Comparison of ENCODE assay signal across 16 cellular contexts in the genomic region with DNA sequence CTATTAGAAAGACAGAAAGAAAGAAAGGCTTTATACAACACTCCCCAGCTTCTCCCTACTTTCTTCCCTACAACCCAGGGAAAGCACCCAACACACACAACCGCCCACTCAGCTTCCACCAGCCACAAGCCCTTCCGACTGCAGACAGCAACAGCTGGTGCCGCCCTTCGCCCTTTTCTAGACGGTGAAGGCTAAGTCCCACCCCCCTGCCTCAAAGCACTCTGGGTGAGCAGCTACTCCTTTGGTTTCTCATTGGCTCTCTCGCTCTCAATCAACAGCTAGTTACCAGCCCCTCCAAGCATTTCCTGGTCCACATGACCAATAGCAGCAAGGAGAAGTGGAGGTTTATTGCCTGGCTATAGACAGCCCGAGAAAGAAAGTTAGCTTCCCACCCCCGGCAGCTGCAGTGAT.
DNase-seq lines count a peak whose midpoint lies in the region; ATAC-seq and TF ChIP-seq lines count a peak whose summit lies in the region.
"Had no signal": no experiment of that assay in that cellular context is flagged by ENCODE, and none has a peak within 500 bp of the region (broad histone marks: within the 10 kb centered on the region; RNA-seq: fewer than 3 reads in every experiment).

No MANE protein-coding gene starts in this region.

- H3K27ac ChIP-seq in iPS DF 6.9 (ENCODE audit: low read length) (no peak overlapping the region), suprapubic skin (no peak overlapping the region), heart right ventricle (no peak overlapping the region)
- H3K27ac ChIP-seq: 22Rv1, HL-60, left ventricle myocardium inferior, pancreas had no signal

- H3K27me3 ChIP-seq in iPS DF 6.9 (ENCODE audit: control insufficient read depth, insufficient read depth, low read length), result no peaks in the 10 kb centered on the region
- H3K27me3 ChIP-seq in suprapubic skin, result no peaks in the 10 kb centered on the region
- H3K27me3 ChIP-seq in heart right ventricle, result peaks cover 0 to 16% (median 4%) of the 10 kb centered on the region in 7 donors
- H3K27me3 ChIP-seq: pancreas had no signal

- ATAC-seq in heart right ventricle, result no peak
- ATAC-seq: stimulated activated naive CD8-positive, alpha-beta T cell treated with anti-CD3 and anti-CD28 coated beads, Interleukin-15, amount 100 ng/mL, for 72 hours had no signal

- peaks cover 1% of the 10 kb centered on the region; the same call in 1 of the 2 replicates for H3K4me1 ChIP-seq in iPS DF 6.9 (ENCODE audit: control insufficient read depth, insufficient read depth, low read length)
- H3K4me1 ChIP-seq in suprapubic skin, result peaks cover 20% of the 10 kb centered on the region
- no peaks in the 10 kb centered on the region for H3K4me1 ChIP-seq in heart right ventricle
- H3K4me1 ChIP-seq: left ventricle myocardium inferior had no signal

- no peak overlapping the region for H3K4me3 ChIP-seq in iPS DF 6.9 (ENCODE audit: low read length)
- H3K4me3 ChIP-seq in suprapubic skin, result peak overlapping the region; percentile 21
- no peak overlapping the region for H3K4me3 ChIP-seq in heart right ventricle
- H3K4me3 ChIP-seq: left ventricle myocardium inferior, pancreas had no signal

- H3K9me3 ChIP-seq in iPS DF 6.9 (ENCODE audit: control insufficient read depth, insufficient read depth, low read length), result no peaks in the 10 kb centered on the region
- no peaks in the 10 kb centered on the region for H3K9me3 ChIP-seq in suprapubic skin
- H3K9me3 ChIP-seq in heart right ventricle, result peaks cover 0 to 5% (median 0%) of the 10 kb centered on the region in 11 donors
- H3K9me3 ChIP-seq: pancreas had no signal

- TF ChIP-seq POLR2A in suprapubic skin (IDR thresholded peaks at IDR 0.05), result no peak

- intact Hi-C loops in heart right ventricle (cut with DNase I) (no loop called here), posterior vena cava (cut with DNase I) (no loop called here)

- H3K36me3 ChIP-seq in iPS DF 6.9 (ENCODE audit: control insufficient read depth, insufficient read depth, low read length) (no peaks in the 10 kb centered on the region), suprapubic skin (no peaks in the 10 kb centered on the region), heart right ventricle (no peaks in the 10 kb centered on the region)
- H3K36me3 ChIP-seq: left ventricle myocardium inferior, pancreas had no signal

- no CpG with 5 or more reads among the region's 8 CpGs for WGBS in iPS DF 6.9 (ENCODE audit: insufficient coverage, insufficient read length)
- WGBS in suprapubic skin, result 76% methylated on average over 8 of the region's 8 CpGs
- WGBS in heart right ventricle, 2 donors, result 85 to 86% methylated on average over 8 of the region's 8 CpGs

- TF ChIP-seq CTCF in suprapubic skin (IDR thresholded peaks at IDR 0.05) (no peak), heart right ventricle (IDR thresholded peaks at IDR 0.05) (no peak)

- DNase-seq in NCI-H146 (lab: John Stamatoyannopoulos, UW) (peak; percentile 30), NCI-H146 treated with DMSO at 0.1 percent for 48 hours (lab: John Stamatoyannopoulos, UW; ENCODE audit: unreplicated experiment) (no peak), SHP77 treated with DMSO at 0.1 percent for 48 hours (lab: John Stamatoyannopoulos, UW) (peak; percentile 79), iPS DF 6.9 (ENCODE audit: low read depth, low spot score) (peak; percentile 25), suprapubic skin (ENCODE audit: low spot score in 2 of 2) (no peak), heart right ventricle (no peak), posterior vena cava (ENCODE audit: low spot score) (no peak)
- no peak for DNase-seq in stimulated activated CD4-positive, alpha-beta T cell treated with anti-CD3 and anti-CD28 coated beads, Interleukin-4, amount 100 ng/mL, for 4 hours
- DNase-seq: DMS153; left ventricle myocardium inferior; NCI-H1105 treated with DMSO at 0.1 percent for 48 hours; stimulated activated CD4-positive, alpha-beta T cell treated with anti-CD3 and anti-CD28 coated beads, Interleukin-2, amount 100 ng/mL, for 48 hours; stimulated activated naive CD8-positive, alpha-beta T cell treated with anti-CD3 and anti-CD28 coated beads, Interleukin-15, amount 100 ng/mL, for 72 hours had no signal

- no peak for TF ChIP-seq EP300 in suprapubic skin (IDR thresholded peaks at IDR 0.05)

Comparison
In these comparisons a context has a peak if more than half of its experiments do, and no peak if none do; other contexts are left out.
1. DNase-seq: peak in NCI-H146 (single experiment), SHP77 treated with DMSO at 0.1 percent for 48 hours (single experiment) and iPS DF 6.9 (single experiment); none in NCI-H146 treated with DMSO at 0.1 percent for 48 hours (single experiment), suprapubic skin (0 of 2), heart right ventricle (0 of 2), stimulated activated CD4-positive, alpha-beta T cell treated with anti-CD3 and anti-CD28 coated beads, Interleukin-4, amount 100 ng/mL, for 4 hours (0 of 2) and posterior vena cava (single experiment).